Comparison of ENCODE assay signal across 8 cellular contexts in the genomic region with DNA sequence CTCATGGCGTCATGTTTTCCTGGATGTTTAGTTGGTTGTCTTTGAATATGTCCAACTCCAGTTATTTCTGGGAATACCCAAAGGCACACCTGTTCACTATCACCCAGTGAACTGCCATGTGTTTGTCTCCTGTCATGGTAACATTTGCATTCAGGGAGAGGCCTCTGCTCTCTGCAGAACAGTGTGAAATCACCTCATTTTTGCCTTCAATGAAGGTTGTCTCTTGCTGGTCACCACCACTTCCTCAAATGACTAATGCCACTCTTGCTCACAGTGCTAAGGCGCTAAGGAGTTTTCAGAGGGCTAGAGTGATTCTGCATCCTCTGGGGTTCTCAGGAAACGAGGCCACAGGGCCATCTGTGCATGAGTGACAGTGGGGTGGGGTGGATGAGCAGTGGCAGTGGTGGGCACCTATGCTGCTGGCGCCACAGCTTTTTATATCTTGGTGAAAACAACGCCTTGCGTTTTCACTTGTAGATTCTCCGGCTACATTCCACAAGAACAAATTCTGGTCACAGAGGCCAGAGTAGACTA.
DNase-seq lines count a peak whose midpoint lies in the region; ATAC-seq lines count a peak whose summit lies in the region.

No MANE protein-coding gene starts in this region.

- H3K4me3 ChIP-seq in SJCRH30 (peak overlapping the region; percentile 48), mesenchymal stem cell (ENCODE audit: insufficient read depth in 1 of 2, low read depth in 1 of 2, low read length in 2 of 2) (peak overlapping the region in 1 of 2 experiments; percentile 2)

- peak; percentile 74 for ATAC-seq in HG03095 (IDR thresholded peaks at IDR 0.05; ENCODE audit: unreplicated experiment)

- H2BK120ac ChIP-seq in mesenchymal stem cell (ENCODE audit: low read depth, low read length): peak overlapping the region; percentile 99

- peak overlapping the region; percentile 100 for H3K27ac Mint-ChIP-seq in stimulated activated naive CD8-positive, alpha-beta T cell treated with anti-CD3 and anti-CD28 coated beads, Interleukin-15, Interleukin-2, amounts not matched to agents 100 ng/mL and 50 ng/mL, for 24 hours

- H2BK15ac ChIP-seq in mesenchymal stem cell (ENCODE audit: low read depth, poor library complexity, severe bottlenecking): no peak overlapping the region

- H3K27me3 ChIP-seq in SJCRH30 (no peaks in the 10 kb centered on the region), mesenchymal stem cell (ENCODE audit: control insufficient read depth in 1 of 2, insufficient read depth in 1 of 2, low read length in 2 of 2) (no peaks in the 10 kb centered on the region)

- H3K4me1 ChIP-seq in SJCRH30 (peaks cover 20% of the 10 kb centered on the region), mesenchymal stem cell (ENCODE audit: control insufficient read depth, insufficient read depth, low read depth, low read length) (peaks cover 19% of the 10 kb centered on the region)

- peak overlapping the region in 1 of 2 experiments; percentile 94 for H3K14ac ChIP-seq in mesenchymal stem cell (ENCODE audit: low read length in 2 of 2)

- H3K27ac ChIP-seq in SJCRH30: peak overlapping the region; percentile 79
- peak overlapping the region; percentile 96 for H3K27ac ChIP-seq in mesenchymal stem cell (ENCODE audit: low read length, poor library complexity, severe bottlenecking)

- H2AFZ ChIP-seq in mesenchymal stem cell (ENCODE audit: low read depth, low read length): no peak overlapping the region

- peak overlapping the region; percentile 16 to 87 for H3K18ac ChIP-seq in mesenchymal stem cell (ENCODE audit: low read depth in 1 of 2, low read length in 2 of 2)

- peak overlapping the region; percentile 84 for H3K9ac ChIP-seq in mesenchymal stem cell (ENCODE audit: low read length)

- no peaks in the 10 kb centered on the region for H3K79me1 ChIP-seq in mesenchymal stem cell (replicated peaks; ENCODE audit: low read length, poor library complexity, severe bottlenecking)

- H2BK5ac ChIP-seq in mesenchymal stem cell (ENCODE audit: low read depth, low read length, poor library complexity, severe bottlenecking): peak overlapping the region; percentile 60

- H3K4ac ChIP-seq in mesenchymal stem cell (ENCODE audit: low read depth in 1 of 2, low read length in 2 of 2): peak overlapping the region; percentile 65 to 94

- peak overlapping the region; percentile 85 for H3K4me3 Mint-ChIP-seq in stimulated activated naive CD8-positive, alpha-beta T cell treated with anti-CD3 and anti-CD28 coated beads, Interleukin-15, Interleukin-2, amounts not matched to agents 100 ng/mL and 50 ng/mL, for 24 hours

- peak overlapping the region; percentile 5 for H4K91ac ChIP-seq in mesenchymal stem cell (ENCODE audit: low read length)

- no peak overlapping the region for H3K23ac ChIP-seq in mesenchymal stem cell (ENCODE audit: low read length in 2 of 2)

- peak; percentile 73 for DNase-seq in activated gamma-delta T cell treated with Interleukin-2 at 50 U/mL for 16 hours
- DNase-seq in activated gamma-delta T cell (lab: John Stamatoyannopoulos, UW): no peak
- DNase-seq in SJCRH30: peak; percentile 8 to 32
- peak; percentile 28 for DNase-seq in activated naive CD4-positive, alpha-beta T cell treated with anti-CD3 and anti-CD28 coated beads, Interleukin-2, amount 50 U/mL, for 16 hours
- peak; percentile 79 for DNase-seq in mesenchymal stem cell
- DNase-seq in NCI-H187 treated with DMSO at 0.1 percent for 48 hours (lab: John Stamatoyannopoulos, UW): no peak

- H3K9me3 Mint-ChIP-seq in stimulated activated naive CD8-positive, alpha-beta T cell treated with anti-CD3 and anti-CD28 coated beads, Interleukin-15, Interleukin-2, amounts not matched to agents 100 ng/mL and 50 ng/mL, for 24 hours: peaks cover 3% of the 10 kb centered on the region

- peak overlapping the region; percentile 19 for H2AK5ac ChIP-seq in mesenchymal stem cell (ENCODE audit: low read length, severe bottlenecking)

- H3K9me3 ChIP-seq in SJCRH30 (replicated peaks): 0 out of 2 replicates have a peak, but pooled peaks cover 3% of the 10 kb centered on the region
- H3K9me3 ChIP-seq in mesenchymal stem cell (ENCODE audit: control insufficient read depth, low read length): no peaks in the 10 kb centered on the region

- H3K4me2 ChIP-seq in mesenchymal stem cell (ENCODE audit: low read length, poor library complexity, severe bottlenecking): no peak overlapping the region

- H2BK12ac ChIP-seq in mesenchymal stem cell (ENCODE audit: low read length in 2 of 2): peak overlapping the region; percentile 50 to 81

- 62% methylated on average over 7 of the region's 7 CpGs for WGBS in mesenchymal stem cell

- H3K27me3 Mint-ChIP-seq in stimulated activated naive CD8-positive, alpha-beta T cell treated with anti-CD3 and anti-CD28 coated beads, Interleukin-15, Interleukin-2, amounts not matched to agents 100 ng/mL and 50 ng/mL, for 24 hours: no peaks in the 10 kb centered on the region

- H3K36me3 ChIP-seq in SJCRH30 (no peaks in the 10 kb centered on the region), mesenchymal stem cell (ENCODE audit: control insufficient read depth in 1 of 2, insufficient read depth in 2 of 2, low read depth in 1 of 2, low read length in 2 of 2) (no peaks in the 10 kb centered on the region)

- H3K4me1 Mint-ChIP-seq in stimulated activated naive CD8-positive, alpha-beta T cell treated with anti-CD3 and anti-CD28 coated beads, Interleukin-15, Interleukin-2, amounts not matched to agents 100 ng/mL and 50 ng/mL, for 24 hours (ENCODE audit: low read depth): peaks cover 61% of the 10 kb centered on the region

- H4K8ac ChIP-seq in mesenchymal stem cell (ENCODE audit: low read length): peak overlapping the region; percentile 63

- H3K36me3 Mint-ChIP-seq in stimulated activated naive CD8-positive, alpha-beta T cell treated with anti-CD3 and anti-CD28 coated beads, Interleukin-15, Interleukin-2, amounts not matched to agents 100 ng/mL and 50 ng/mL, for 24 hours (ENCODE audit: low read depth): no peaks in the 10 kb centered on the region

Comparison
In these comparisons a context has a peak if more than half of its experiments do, and no peak if none do; other contexts are left out.
1. DNase-seq: peak in activated gamma-delta T cell treated with Interleukin-2 at 50 U/mL for 16 hours (single experiment), SJCRH30 (2 of 2), activated naive CD4-positive, alpha-beta T cell treated with anti-CD3 and anti-CD28 coated beads, Interleukin-2, amount 50 U/mL, for 16 hours (single experiment) and mesenchymal stem cell (single experiment); none in activated gamma-delta T cell (single experiment) and NCI-H187 treated with DMSO at 0.1 percent for 48 hours (single experiment).